In genomic region chr5:39697891-39698290, GRCh38 we compare ENCODE assay signal across 17 cellular contexts.
DNase-seq lines count a peak whose midpoint lies in the region; TF ChIP-seq lines count a peak whose summit lies in the region.
"Had no signal": no experiment of that assay in that cellular context is flagged by ENCODE, and none has a peak within 500 bp of the region (broad histone marks: within the 10 kb centered on the region; RNA-seq: fewer than 3 reads in every experiment).

No MANE protein-coding gene starts in this region.

- H3K36me3 ChIP-seq in thyroid gland (no peaks in the 10 kb centered on the region), OCI-LY7 (ENCODE audit: insufficient read depth, low read length) (no peaks in the 10 kb centered on the region)
- H3K36me3 ChIP-seq: HAP-1 had no signal

- intact Hi-C loops in thyroid gland (cut with DNase I) (no loop called here), OCI-LY7 (cut with micrococcal nuclease; ENCODE audit: unreplicated experiment) (no loop called here)

- TF ChIP-seq CTCF in nephron (IDR thresholded peaks at IDR 0.05; ENCODE audit: unreplicated experiment in 3 of 3) (no peak), thyroid gland (IDR thresholded peaks at IDR 0.05) (no peak), OCI-LY7 (conservative IDR thresholded peaks at IDR 0.05; ENCODE audit: low read length) (no peak)

- H3K79me2 ChIP-seq in OCI-LY7 (ENCODE audit: insufficient read depth, low read depth, low read length): no peaks in the 10 kb centered on the region

- BruUV-seq in OCI-LY7 (replicated peaks; lab: Mats Ljungman, UMichigan): no TSS peak

- no peak overlapping the region for H2AFZ ChIP-seq in OCI-LY7 (ENCODE audit: low read length)
- H2AFZ ChIP-seq: GM23248 had no signal

- H3K27ac Mint-ChIP-seq in nephron: peak overlapping the region; percentile 57 to 94 (median 82)
- H3K27ac Mint-ChIP-seq: CD4-positive, alpha-beta T cell had no signal

- H3K27ac ChIP-seq in thyroid gland (peak overlapping the region; percentile 38 to 55 (median 52)), OCI-LY7 (ENCODE audit: low read depth, low read length, poor library complexity, severe bottlenecking) (no peak overlapping the region)
- H3K27ac ChIP-seq: C4-2B, GM23248 had no signal

- DNase-seq in astrocyte of the hippocampus (ENCODE audit: low read depth, low spot score) (peak; percentile 53), kidney glomerular epithelial cell (lab: John Stamatoyannopoulos, UW) (peak; percentile 71), thyroid gland (no peak), OCI-LY7 (ENCODE audit: low spot score) (no peak), NCI-H2081 (lab: John Stamatoyannopoulos, UW) (no peak), NCI-H510A (lab: John Stamatoyannopoulos, UW) (no peak)
- no peak for DNase-seq in effector CD4-positive, alpha-beta T cell
- DNase-seq: AML-193; Caco-2; CD4-positive, alpha-beta T cell; DMS153; DMS79; GDM1; GM23248 had no signal

- CTCF ChIA-PET in OCI-LY7 (lab: Charles Lee; ENCODE audit: unreplicated experiment): no interaction called here

- no peak for TF ChIP-seq POLR2A in thyroid gland (IDR thresholded peaks at IDR 0.05)

- no peaks in the 10 kb centered on the region for H3K4me1 Mint-ChIP-seq in nephron

- H3K4me3 Mint-ChIP-seq in nephron: no peak overlapping the region
- H3K4me3 Mint-ChIP-seq: CD4-positive, alpha-beta T cell had no signal

- H3K4me1 ChIP-seq in thyroid gland (peaks cover 8 to 11% of the 10 kb centered on the region in 2 donors), OCI-LY7 (ENCODE audit: insufficient read depth, low read length, poor library complexity, severe bottlenecking) (no peaks in the 10 kb centered on the region)

- no peaks in the 10 kb centered on the region for H3K27me3 ChIP-seq in thyroid gland

- no peaks in the 10 kb centered on the region for H3K9me2 ChIP-seq in OCI-LY7 (ENCODE audit: insufficient read depth, low read length)

- H3K4me3 ChIP-seq in thyroid gland (replicated peaks in 1 of 3) (no peak overlapping the region), OCI-LY7 (ENCODE audit: low read depth, low read length, poor library complexity, severe bottlenecking) (no peak overlapping the region)
- H3K4me3 ChIP-seq: GM23248, HAP-1 had no signal

- H3K36me3 Mint-ChIP-seq in nephron (ENCODE audit: low read depth): no peaks in the 10 kb centered on the region

- POLR2A ChIA-PET in OCI-LY7 (lab: Charles Lee): no interaction called here

- no peak overlapping the region for H3K4me2 ChIP-seq in OCI-LY7 (ENCODE audit: low read length)

- no peaks in the 10 kb centered on the region for H4K20me1 ChIP-seq in OCI-LY7 (ENCODE audit: insufficient read depth, low read length)

- H3K27me3 Mint-ChIP-seq in nephron (ENCODE audit: low read depth): no peaks in the 10 kb centered on the region

- H3K9me3 Mint-ChIP-seq in nephron: no peaks in the 10 kb centered on the region
- H3K9me3 Mint-ChIP-seq: CD4-positive, alpha-beta T cell had no signal

- H3K9me3 ChIP-seq in thyroid gland: no peaks in the 10 kb centered on the region
- no peaks in the 10 kb centered on the region for H3K9me3 ChIP-seq in OCI-LY7 (ENCODE audit: low read length)
- H3K9me3 ChIP-seq: Caco-2, HAP-1 had no signal

Comparison
In these comparisons a context has a peak if more than half of its experiments do, and no peak if none do; other contexts are left out.
1. DNase-seq: peak in astrocyte of the hippocampus (single experiment) and kidney glomerular epithelial cell (single experiment); none in thyroid gland (0 of 2), OCI-LY7 (single experiment), NCI-H2081 (0 of 2), NCI-H510A (single experiment) and effector CD4-positive, alpha-beta T cell (single experiment).